Comparison of ENCODE assay signal across 35 cellular contexts in genomic region chr14:86794689-86795088, GRCh38.
"Had no signal": no experiment of that assay in that cellular context is flagged by ENCODE, and none has a peak within 500 bp of the region (broad histone marks: within the 10 kb centered on the region; RNA-seq: fewer than 3 reads in every experiment).

No MANE protein-coding gene starts in this region.

- H3K36me3 ChIP-seq: MG63 had no signal

- H3K9me3 ChIP-seq: MG63 had no signal

- H3K4me3 ChIP-seq: MG63 had no signal

- DNase-seq: Karpas-422, Kasumi-1, MG63, MM.1S, MV-4-11, NCI-H1048, NCI-H1092, NCI-H1092 treated with DMSO at 0.1 percent for 48 hours, NCI-H1105, NCI-H1105 treated with DMSO at 0.1 percent for 48 hours, NCI-H1417, NCI-H1417 treated with DMSO at 0.1 percent for 48 hours, NCI-H1436, NCI-H1436 treated with DMSO at 0.1 percent for 48 hours, NCI-H146, NCI-H1694, NCI-H1694 treated with DMSO at 0.1 percent for 48 hours, NCI-H187, NCI-H187 treated with DMSO at 0.1 percent for 48 hours, NCI-H1930, NCI-H2029, NCI-H2029 treated with DMSO at 0.1 percent for 48 hours, NCI-H2081, NCI-H2081 treated with DMSO at 0.1 percent for 48 hours, NCI-H2107, NCI-H2171, NCI-H2171 treated with DMSO at 0.1 percent for 48 hours, NCI-H2227 treated with DMSO at 0.1 percent for 48 hours, NCI-H226, NCI-H345, NCI-H446, NCI-H446 treated with DMSO at 0.1 percent for 48 hours, NCI-H510A, NCI-H510A treated with DMSO at 0.1 percent for 48 hours, NCI-H524 had no signal

- H3K27me3 ChIP-seq: MG63 had no signal
